20 cellular contexts compared by ENCODE assay signal in genomic region chr11:87019582-87020271, GRCh38. TPM values are rescaled to one million over a fixed set of nuclear protein-coding genes. Genes with fewer than 3 reads are reported as not detected.
DNase-seq lines count a peak whose midpoint lies in the region; ATAC-seq and TF ChIP-seq lines count a peak whose summit lies in the region.
"Had no signal": no experiment of that assay in that cellular context is flagged by ENCODE, and none has a peak within 500 bp of the region (broad histone marks: within the 10 kb centered on the region; RNA-seq: fewer than 3 reads in every experiment).

No MANE protein-coding gene starts in this region.

- no peak overlapping the region for H3K4me2 ChIP-seq in MM.1S (ENCODE audit: low read depth, low read length)

- H3K9ac ChIP-seq in SK-N-MC (ENCODE audit: insufficient read length) (no peak overlapping the region), MM.1S (ENCODE audit: low read length) (no peak overlapping the region)

- peak; percentile 16 for DNase-seq in ELR (ENCODE audit: low read depth)
- DNase-seq in SK-N-MC (ENCODE audit: low read depth, low spot score), result no peak
- peak; percentile 50 for DNase-seq in foreskin melanocyte
- no peak for DNase-seq in neural crest cell (ENCODE audit: low read depth, low spot score)
- DNase-seq in activated CD4-positive, CD25-positive, alpha-beta regulatory T cell (lab: John Stamatoyannopoulos, UW), result no peak
- DNase-seq in MM.1S, result no peak
- DNase-seq: activated CD4-positive, alpha-beta T cell treated with anti-CD3 and anti-CD28 coated beads for 1 hour; activated naive CD8-positive, alpha-beta T cell treated with anti-CD3 and anti-CD28 coated beads, Interleukin-2, amount 10 ng/mL, durations not matched to agents 7 days and 5 days; NCI-H1417 treated with DMSO at 0.1 percent for 48 hours; NCI-H2171; NCI-H82; pancreas; Peyer's patch; sigmoid colon had no signal

- no peaks in the 10 kb centered on the region for H4K20me1 ChIP-seq in MM.1S (ENCODE audit: insufficient read depth, low read length)

- H3K27ac Mint-ChIP-seq in neural crest cell (ENCODE audit: unreplicated experiment), result peak overlapping the region; percentile 52
- H3K27ac Mint-ChIP-seq: activated naive CD8-positive, alpha-beta T cell treated with anti-CD3 and anti-CD28 coated beads, Interleukin-2, amount 10 ng/mL, durations not matched to agents 7 days and 5 days; activated T-helper 1 cell treated with anti-CD3 and anti-CD28 coated beads, Interleukin-12 subunit alpha, Interleukin-12 subunit beta, Interleukin-2, Interleukin-4 antibody, amounts not matched to agents 30 ng/mL and 10 ng/mL and 1 ng/mL, durations not matched to agents 14 hours and 24 hours and 36 hours; brain; stimulated activated memory B cell treated with anti-CD40 and anti-IgM and Interleukin-4, amounts not matched to agents 10 μg/mL and 1 μg/mL and 100 μg/mL, for 72 hours; T-helper 2 cell treated with Interferon-gamma antibody and Interleukin-4, amounts not matched to agents 5 μg/mL and 100 μg/mL, for 36 hours had no signal

- no peaks in the 10 kb centered on the region for H3K27me3 Mint-ChIP-seq in neural crest cell (ENCODE audit: low read depth)
- H3K27me3 Mint-ChIP-seq: activated naive CD8-positive, alpha-beta T cell treated with anti-CD3 and anti-CD28 coated beads, Interleukin-2, amount 10 ng/mL, durations not matched to agents 7 days and 5 days; stimulated activated memory B cell treated with anti-CD40 and anti-IgM and Interleukin-4, amounts not matched to agents 10 μg/mL and 1 μg/mL and 100 μg/mL, for 72 hours had no signal

- H3K4me3 ChIP-seq in SK-N-MC (no peak overlapping the region), MM.1S (ENCODE audit: low read length) (no peak overlapping the region)
- H3K4me3 ChIP-seq: pancreas, Peyer's patch, sigmoid colon had no signal

- H3K27me3 ChIP-seq in MM.1S (replicated peaks; ENCODE audit: insufficient read depth, low read length), result no peaks in the 10 kb centered on the region
- H3K27me3 ChIP-seq: pancreas, Peyer's patch, sigmoid colon had no signal

- H3K4me3 Mint-ChIP-seq in neural crest cell, result no peak overlapping the region
- H3K4me3 Mint-ChIP-seq: activated naive CD8-positive, alpha-beta T cell treated with anti-CD3 and anti-CD28 coated beads, Interleukin-2, amount 10 ng/mL, durations not matched to agents 7 days and 5 days; activated T-helper 1 cell treated with anti-CD3 and anti-CD28 coated beads, Interleukin-12 subunit alpha, Interleukin-12 subunit beta, Interleukin-2, Interleukin-4 antibody, amounts not matched to agents 30 ng/mL and 10 ng/mL and 1 ng/mL, durations not matched to agents 14 hours and 24 hours and 36 hours; brain; stimulated activated memory B cell treated with anti-CD40 and anti-IgM and Interleukin-4, amounts not matched to agents 10 μg/mL and 1 μg/mL and 100 μg/mL, for 72 hours; T-helper 2 cell treated with Interferon-gamma antibody and Interleukin-4, amounts not matched to agents 5 μg/mL and 100 μg/mL, for 36 hours had no signal

- H3K9me3 ChIP-seq in SK-N-MC (ENCODE audit: low read depth, low read length) (no peaks in the 10 kb centered on the region), MM.1S (replicated peaks; ENCODE audit: insufficient read depth, low read length) (no peaks in the 10 kb centered on the region)
- H3K9me3 ChIP-seq: pancreas, Peyer's patch, sigmoid colon had no signal

- TF ChIP-seq CTCF in neural crest cell (conservative IDR thresholded peaks at IDR 0.05), result no peak
- no peak for TF ChIP-seq CTCF in MM.1S (IDR thresholded peaks at IDR 0.05; ENCODE audit: low read length)

- no peaks in the 10 kb centered on the region for H3K4me1 ChIP-seq in MM.1S (ENCODE audit: low read length)
- H3K4me1 ChIP-seq: Peyer's patch, sigmoid colon had no signal

- peaks cover 2% of the 10 kb centered on the region for H3K36me3 Mint-ChIP-seq in neural crest cell (ENCODE audit: low read depth)
- H3K36me3 Mint-ChIP-seq: activated naive CD8-positive, alpha-beta T cell treated with anti-CD3 and anti-CD28 coated beads, Interleukin-2, amount 10 ng/mL, durations not matched to agents 7 days and 5 days; brain; stimulated activated memory B cell treated with anti-CD40 and anti-IgM and Interleukin-4, amounts not matched to agents 10 μg/mL and 1 μg/mL and 100 μg/mL, for 72 hours had no signal

- H3K9me2 ChIP-seq in MM.1S (replicated peaks; ENCODE audit: insufficient read depth, low read length), result no peaks in the 10 kb centered on the region

- H3K79me2 ChIP-seq in MM.1S (ENCODE audit: low read length), result no peaks in the 10 kb centered on the region

- peaks cover 18% of the 10 kb centered on the region for H3K4me1 Mint-ChIP-seq in neural crest cell
- H3K4me1 Mint-ChIP-seq: stimulated activated memory B cell treated with anti-CD40 and anti-IgM and Interleukin-4, amounts not matched to agents 10 μg/mL and 1 μg/mL and 100 μg/mL, for 72 hours had no signal

- H3K9me3 Mint-ChIP-seq in neural crest cell, result peaks cover 22% of the 10 kb centered on the region
- H3K9me3 Mint-ChIP-seq: activated naive CD8-positive, alpha-beta T cell treated with anti-CD3 and anti-CD28 coated beads, Interleukin-2, amount 10 ng/mL, durations not matched to agents 7 days and 5 days; activated T-helper 1 cell treated with anti-CD3 and anti-CD28 coated beads, Interleukin-12 subunit alpha, Interleukin-12 subunit beta, Interleukin-2, Interleukin-4 antibody, amounts not matched to agents 30 ng/mL and 10 ng/mL and 1 ng/mL, durations not matched to agents 14 hours and 24 hours and 36 hours; stimulated activated memory B cell treated with anti-CD40 and anti-IgM and Interleukin-4, amounts not matched to agents 10 μg/mL and 1 μg/mL and 100 μg/mL, for 72 hours had no signal

- no peaks in the 10 kb centered on the region for H3K36me3 ChIP-seq in SK-N-MC (ENCODE audit: insufficient read depth, low read length)
- H3K36me3 ChIP-seq in MM.1S (replicated peaks; ENCODE audit: insufficient read depth, low read length), result no peaks in the 10 kb centered on the region
- H3K36me3 ChIP-seq: pancreas, Peyer's patch, sigmoid colon had no signal

- H3F3A ChIP-seq in MM.1S (ENCODE audit: insufficient read depth, low read length), result no peaks in the 10 kb centered on the region

- no peak for ATAC-seq in GM18517 (IDR thresholded peaks at IDR 0.05; ENCODE audit: unreplicated experiment)
- no peak for ATAC-seq in HG02678 (IDR thresholded peaks at IDR 0.05; ENCODE audit: unreplicated experiment)
- ATAC-seq: pancreas; stimulated activated memory B cell treated with anti-CD40 and anti-IgM and Interleukin-4, amounts not matched to agents 10 μg/mL and 1 μg/mL and 100 μg/mL, for 72 hours had no signal

- H3K27ac ChIP-seq in SK-N-MC (0 out of 2 replicates have a peak overlapping the region, but pooled peaks have one; percentile 16), MM.1S (ENCODE audit: low read length) (no peak overlapping the region)
- H3K27ac ChIP-seq: pancreas, Peyer's patch, sigmoid colon had no signal

- no peak overlapping the region for H2AFZ ChIP-seq in MM.1S (ENCODE audit: low read length)

RNA-seq across cellular contexts. Expression of gene TMEM135, which starts 18.0 kb away (rescaled TPM):
- 39.5 and 42.7 TPM in 2 replicates for total RNA-seq in neural crest cell

Comparison
In these comparisons a context has a peak if more than half of its experiments do, and no peak if none do; other contexts are left out.
1. DNase-seq: peak in ELR (single experiment) and foreskin melanocyte (single experiment); none in SK-N-MC (single experiment), neural crest cell (single experiment), activated CD4-positive, CD25-positive, alpha-beta regulatory T cell (0 of 4) and MM.1S (single experiment).